ENCODE assay signal across 14 cellular contexts in the genomic region with DNA sequence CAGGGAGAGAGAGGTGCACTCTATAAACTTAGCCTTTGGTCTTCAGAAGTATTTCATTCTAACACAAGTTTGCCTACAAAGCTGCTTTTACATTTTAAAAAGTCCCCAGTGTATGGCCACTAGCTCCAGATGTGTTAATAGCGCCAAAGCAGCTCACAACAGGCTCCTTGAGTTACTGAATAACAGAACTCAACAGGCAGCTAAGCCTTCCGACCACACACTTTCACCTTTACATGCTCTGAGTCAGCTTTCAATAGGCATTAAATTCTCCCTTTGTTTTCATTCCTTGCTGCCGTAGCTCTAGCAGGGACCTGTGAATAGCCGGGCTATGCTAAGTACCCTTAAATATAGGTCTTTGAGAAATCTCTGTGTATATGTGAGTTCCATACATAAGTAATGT.
A peak's percentile ranks its signal among the peaks of the same experiment; 100 is the strongest.
DNase-seq lines count a peak whose midpoint lies in the region; ATAC-seq and TF ChIP-seq lines count a peak whose summit lies in the region.
"Had no signal": no experiment of that assay in that cellular context is flagged by ENCODE, and none has a peak within 500 bp of the region (broad histone marks: within the 10 kb centered on the region; RNA-seq: fewer than 3 reads in every experiment).

No MANE protein-coding gene starts in this region.

- H3K4me3 ChIP-seq in Caco-2 (ENCODE audit: low read depth, low read length) (no peak overlapping the region), HEK293 (ENCODE audit: low read depth, low read length) (no peak overlapping the region)
- H3K4me3 ChIP-seq: gastrocnemius medialis, skin epidermis had no signal

- POLR2A ChIA-PET in Caco-2 (lab: Charles Lee) (interaction anchor here (0.6 kb wide), 1 partner anchor 12 kb away, joined by 4 read pairs; no protein-coding TSS in a partner anchor), HEK293 (lab: Yijun Ruan, JAX) (no interaction called here), WTC11 (lab: Charles Lee) (interaction anchor here (1.0 kb wide), 1 partner anchor 20 kb away, joined by 5 read pairs; no protein-coding TSS in a partner anchor)

- CTCF ChIA-PET in Caco-2 (lab: Charles Lee), result interaction anchor here (0.7 to 1.7 kb wide), 2 partner anchors 22 to 1641 kb away, joined by 3 to 7 read pairs; no protein-coding TSS in a partner anchor
- CTCF ChIA-PET in HEK293 (lab: Yijun Ruan, JAX), result no interaction called here
- CTCF ChIA-PET in WTC11 (lab: Charles Lee), result interaction anchor here (0.9 to 1.0 kb wide), 4 partner anchors 21 to 137 kb away, joined by 3 to 8 read pairs (median 4); no protein-coding TSS in a partner anchor

- no peaks in the 10 kb centered on the region for H3K27me3 ChIP-seq in Caco-2 (replicated peaks; ENCODE audit: control insufficient read depth, insufficient read depth, low read length)
- H3K27me3 ChIP-seq: gastrocnemius medialis had no signal

- H3K36me3 Mint-ChIP-seq in Caco-2 (ENCODE audit: insufficient read depth, unreplicated experiment) (no peaks in the 10 kb centered on the region), WTC11 (no peaks in the 10 kb centered on the region)

- H3K4me1 Mint-ChIP-seq in Caco-2 (ENCODE audit: low read depth, unreplicated experiment) (peaks cover 12% of the 10 kb centered on the region), WTC11 (peaks cover 41% of the 10 kb centered on the region)

- no peak overlapping the region for H3K27ac ChIP-seq in HEK293 (ENCODE audit: extremely low read depth, low read depth, low read length)
- H3K27ac ChIP-seq: gastrocnemius medialis, skin epidermis had no signal

- H3K4me1 ChIP-seq in Caco-2 (peaks cover 25% of the 10 kb centered on the region), HEK293 (ENCODE audit: control insufficient read depth, insufficient read depth, low read length) (0 out of 2 replicates have a peak, but pooled peaks cover 2% of the 10 kb centered on the region)
- H3K4me1 ChIP-seq: gastrocnemius medialis had no signal

- H3K36me3 ChIP-seq in Caco-2 (ENCODE audit: control insufficient read depth, insufficient read depth, low read length), result no peaks in the 10 kb centered on the region
- no peaks in the 10 kb centered on the region for H3K36me3 ChIP-seq in HEK293 (ENCODE audit: control insufficient read depth in 2 of 2, insufficient read depth in 1 of 2, low read length in 2 of 2)
- H3K36me3 ChIP-seq: gastrocnemius medialis had no signal

- ATAC-seq in WTC11, result peak; percentile 95
- ATAC-seq: gastrocnemius medialis, HCT116 had no signal

- H3K4me3 Mint-ChIP-seq in Caco-2 (ENCODE audit: unreplicated experiment), result peak overlapping the region; percentile 26
- H3K4me3 Mint-ChIP-seq in WTC11, result peak overlapping the region; percentile 24

- DNase-seq in Caco-2, result peak; percentile 53 to 60
- DNase-seq in WTC11 (ENCODE audit: low spot score), result no peak
- DNase-seq in kidney glomerular epithelial cell (lab: John Stamatoyannopoulos, UW), result peak; percentile 80
- no peak for DNase-seq in SHP77 (lab: John Stamatoyannopoulos, UW)
- no peak for DNase-seq in NCI-H2196 (lab: John Stamatoyannopoulos, UW; ENCODE audit: unreplicated experiment)
- DNase-seq in NCI-H146 (lab: John Stamatoyannopoulos, UW), result no peak
- no peak for DNase-seq in stimulated activated CD4-positive, alpha-beta T cell treated with anti-CD3 and anti-CD28 coated beads, Interleukin-15, amount 100 ng/mL, for 24 hours
- DNase-seq: activated gamma-delta T cell treated with Interleukin-2 at 50 U/mL for 16 hours, cortex of kidney, gastrocnemius medialis, NCI-H526 treated with DMSO at 0.1 percent for 48 hours had no signal

- no peaks in the 10 kb centered on the region for H3K9me3 ChIP-seq in Caco-2
- H3K9me3 ChIP-seq in HEK293 (ENCODE audit: control insufficient read depth, insufficient read depth, low read depth, low read length), result no peaks in the 10 kb centered on the region
- H3K9me3 ChIP-seq: gastrocnemius medialis had no signal

- TF ChIP-seq CTCF in Caco-2 (IDR thresholded peaks at IDR 0.05; ENCODE audit: insufficient read depth in 1 of 2, low read depth in 1 of 2, low read length in 1 of 2, severe bottlenecking in 1 of 2, unreplicated experiment in 1 of 2) (no peak), HEK293 (tag by site-specific recombination; IDR thresholded peaks at IDR 0.05) (no peak), WTC11 (IDR thresholded peaks at IDR 0.05) (no peak)

- H3K27me3 Mint-ChIP-seq in Caco-2 (ENCODE audit: insufficient read depth, unreplicated experiment) (no peaks in the 10 kb centered on the region), WTC11 (ENCODE audit: low read depth) (peaks cover 25% of the 10 kb centered on the region)

- intact Hi-C loops in Caco-2 (cut with micrococcal nuclease; ENCODE audit: unreplicated experiment), result loop anchor here (1.0 kb wide), 1 partner anchor 22 kb away; no protein-coding TSS in a partner anchor

- H3K27ac Mint-ChIP-seq in Caco-2 (ENCODE audit: unreplicated experiment) (no peak overlapping the region), WTC11 (peak overlapping the region; percentile 88)

- no TSS peak for BruUV-seq in Caco-2 (replicated peaks; lab: Mats Ljungman, UMichigan)

- H3K9me3 Mint-ChIP-seq in Caco-2 (ENCODE audit: unreplicated experiment) (no peaks in the 10 kb centered on the region), WTC11 (no peaks in the 10 kb centered on the region)

TF ChIP-seq in HEK293, 187 proteins besides CTCF, POLR2A, EP300 and RAD21:
- TF ChIP-seq SCRT2 (tag by site-specific recombination; IDR thresholded peaks at IDR 0.05) (0 out of 2 replicates have a peak, but pooled peaks have one; percentile 27), ZNF248 (tag by site-specific recombination; IDR thresholded peaks at IDR 0.05) (no peak), ZNF133 (tag by site-specific recombination; IDR thresholded peaks at IDR 0.05) (no peak)

TF ChIP-seq in WTC11, 78 proteins besides CTCF, POLR2A, EP300 and RAD21:
- TF ChIP-seq TEAD1 (CRISPR knock-in tag; IDR thresholded peaks at IDR 0.05), result peak; percentile 67; the same call in 1 of the 2 replicates
- TF ChIP-seq NFATC4 (CRISPR knock-in tag; IDR thresholded peaks at IDR 0.05), result no peak

Comparison
In these comparisons a context has a peak if more than half of its experiments do, and no peak if none do; other contexts are left out.
1. DNase-seq: peak in Caco-2 (2 of 2) and kidney glomerular epithelial cell (single experiment); none in WTC11 (single experiment), SHP77 (0 of 2), NCI-H2196 (single experiment), NCI-H146 (single experiment) and stimulated activated CD4-positive, alpha-beta T cell treated with anti-CD3 and anti-CD28 coated beads, Interleukin-15, amount 100 ng/mL, for 24 hours (single experiment).